8 cellular contexts compared by ENCODE assay signal in genomic region chr7:127588019-127588696, GRCh38. TPM values are rescaled to one million over a fixed set of nuclear protein-coding genes. Genes with fewer than 3 reads are reported as not detected.
DNase-seq lines count a peak whose midpoint lies in the region; ATAC-seq and TF ChIP-seq lines count a peak whose summit lies in the region.

Gene ARF5 (plus strand): TSS chr7:127588411. CDS start chr7:127588499, 88 bp downstream.

- no peaks in the 10 kb centered on the region for H3K27me3 ChIP-seq in CD8-positive, alpha-beta memory T cell (ENCODE audit: insufficient read depth, low read length, poor library complexity, severe bottlenecking)
- H3K27me3 ChIP-seq in HL-60 (ENCODE audit: insufficient read depth, poor library complexity, severe bottlenecking) (no peaks in the 10 kb centered on the region), endocrine pancreas (ENCODE audit: control insufficient read depth, insufficient read depth, low read length) (no peaks in the 10 kb centered on the region)

- peak within 1 kb of the TSS; percentile 91 to 99 (median 97) for H3K4me3 Mint-ChIP-seq in CD8-positive, alpha-beta memory T cell
- H3K4me3 Mint-ChIP-seq in activated CD8-positive, alpha-beta memory T cell treated with anti-CD3 and anti-CD28 coated beads, Interleukin-2, amount 10 ng/mL, durations not matched to agents 7 days and 5 days, result peak within 1 kb of the TSS; percentile 91

- ATAC-seq in GM19463 (IDR thresholded peaks at IDR 0.05; ENCODE audit: unreplicated experiment), result peak; percentile 72
- ATAC-seq in activated CD8-positive, alpha-beta memory T cell treated with anti-CD3 and anti-CD28 coated beads, Interleukin-2, amount 10 ng/mL, durations not matched to agents 7 days and 5 days, result peak; percentile 87

- POLR2A ChIA-PET in CD8-positive, alpha-beta memory T cell (lab: Charles Lee), result interaction anchor here (1.5 kb wide), 2 partner anchors 63 to 548 kb away, joined by 5 to 9 read pairs; no protein-coding TSS in a partner anchor

- CTCF ChIA-PET in CD8-positive, alpha-beta memory T cell (lab: Charles Lee), result no interaction called here
- CTCF ChIA-PET in activated CD8-positive, alpha-beta memory T cell treated with anti-CD3 and anti-CD28 coated beads, Interleukin-2, amount 10 ng/mL, durations not matched to agents 7 days and 5 days (lab: Charles Lee), result interaction anchor here (0.7 to 1.2 kb wide), 5 partner anchors 32 to 621 kb away, joined by 3 read pairs; no protein-coding TSS in a partner anchor

- peaks cover 0 to 50% (median 3%) of the 10 kb centered on the region in 3 donors for H3K36me3 Mint-ChIP-seq in CD8-positive, alpha-beta memory T cell
- H3K36me3 Mint-ChIP-seq in activated CD8-positive, alpha-beta memory T cell treated with anti-CD3 and anti-CD28 coated beads, Interleukin-2, amount 10 ng/mL, durations not matched to agents 7 days and 5 days, result peaks cover 17% of the 10 kb centered on the region

- H3K9me3 ChIP-seq in CD8-positive, alpha-beta memory T cell (ENCODE audit: low read length), result no peaks in the 10 kb centered on the region
- no peaks in the 10 kb centered on the region for H3K9me3 ChIP-seq in endocrine pancreas (ENCODE audit: control insufficient read depth, low read length)

- no peaks in the 10 kb centered on the region for H3K9me3 Mint-ChIP-seq in CD8-positive, alpha-beta memory T cell
- no peaks in the 10 kb centered on the region for H3K9me3 Mint-ChIP-seq in activated CD8-positive, alpha-beta memory T cell treated with anti-CD3 and anti-CD28 coated beads, Interleukin-2, amount 10 ng/mL, durations not matched to agents 7 days and 5 days (ENCODE audit: low read depth)

- H3K27me3 Mint-ChIP-seq in CD8-positive, alpha-beta memory T cell, result no peaks in the 10 kb centered on the region
- H3K27me3 Mint-ChIP-seq in activated CD8-positive, alpha-beta memory T cell treated with anti-CD3 and anti-CD28 coated beads, Interleukin-2, amount 10 ng/mL, durations not matched to agents 7 days and 5 days, result no peaks in the 10 kb centered on the region

- H3K9ac ChIP-seq in endocrine pancreas (ENCODE audit: control insufficient read depth, insufficient read depth, low read length), result peak within 1 kb of the TSS; percentile 93

- H3K27ac Mint-ChIP-seq in CD8-positive, alpha-beta memory T cell, result peak within 1 kb of the TSS; percentile 67 to 99 (median 96)
- H3K27ac Mint-ChIP-seq in activated CD8-positive, alpha-beta memory T cell treated with anti-CD3 and anti-CD28 coated beads, Interleukin-2, amount 10 ng/mL, durations not matched to agents 7 days and 5 days, result peak within 1 kb of the TSS; percentile 89

- peaks cover 13% of the 10 kb centered on the region for H3K36me3 ChIP-seq in CD8-positive, alpha-beta memory T cell (ENCODE audit: insufficient read depth, low read length)
- H3K36me3 ChIP-seq in endocrine pancreas (ENCODE audit: control insufficient read depth, insufficient read depth, low read length), result no peaks in the 10 kb centered on the region

- no peak for TF ChIP-seq CTCF in HL-60 (IDR thresholded peaks at IDR 0.05; ENCODE audit: insufficient read depth, low read length)

- H3K4me1 Mint-ChIP-seq in CD8-positive, alpha-beta memory T cell, result peaks cover 46 to 65% (median 54%) of the 10 kb centered on the region in 3 donors
- peaks cover 39% of the 10 kb centered on the region for H3K4me1 Mint-ChIP-seq in activated CD8-positive, alpha-beta memory T cell treated with anti-CD3 and anti-CD28 coated beads, Interleukin-2, amount 10 ng/mL, durations not matched to agents 7 days and 5 days

- peaks cover 43% of the 10 kb centered on the region for H3K4me1 ChIP-seq in CD8-positive, alpha-beta memory T cell (ENCODE audit: insufficient read depth, low read length)
- peaks cover 12% of the 10 kb centered on the region for H3K4me1 ChIP-seq in endocrine pancreas (ENCODE audit: control insufficient read depth, insufficient read depth, low read length)

- peak within 1 kb of the TSS; percentile 79 for H3K4me3 ChIP-seq in CD8-positive, alpha-beta memory T cell (ENCODE audit: low read length)
- H3K4me3 ChIP-seq in HL-60 (replicated peaks; ENCODE audit: insufficient read depth, low read length) (peak within 1 kb of the TSS; percentile 87), endocrine pancreas (ENCODE audit: control insufficient read depth, insufficient read depth, low read length) (peak within 1 kb of the TSS; percentile 60)

- DNase-seq in CD8-positive, alpha-beta memory T cell, result peak; percentile 81 to 91 (median 86)
- DNase-seq in HL-60 (ENCODE audit: low read depth in 1 of 2, low spot score in 1 of 2) (peak; percentile 41 to 79), NOMO-1 treated with DMSO at 0.1 percent for 48 hours (lab: John Stamatoyannopoulos, UW; ENCODE audit: unreplicated experiment) (peak; percentile 47), mesenteric fat pad (ENCODE audit: low spot score) (peak; percentile 95)
- peak; percentile 90 for DNase-seq in activated CD8-positive, alpha-beta memory T cell treated with anti-CD3 and anti-CD28 coated beads, Interleukin-2, amount 10 ng/mL, durations not matched to agents 7 days and 5 days
- peak; percentile 78 for DNase-seq in stimulated activated CD8-positive, alpha-beta memory T cell treated with anti-CD3 and anti-CD28 coated beads, Interleukin-15, amount 100 ng/mL, for 24 hours (ENCODE audit: low read depth)

- peak within 1 kb of the TSS; percentile 92 for H3K27ac ChIP-seq in CD8-positive, alpha-beta memory T cell (ENCODE audit: low read depth, low read length)
- H3K27ac ChIP-seq in HL-60 (replicated peaks), result peak within 1 kb of the TSS; percentile 55

RNA-seq across cellular contexts. Expression of gene ARF5, which starts in this region (rescaled TPM):
- 100 to 1,000 TPM; 125 to 134 TPM for total RNA-seq in CD8-positive, alpha-beta memory T cell
- polyA plus RNA-seq in CD8-positive, alpha-beta memory T cell, result 180 TPM
- total RNA-seq in activated CD8-positive, alpha-beta memory T cell treated with anti-CD3 and anti-CD28 coated beads, Interleukin-2, amount 10 ng/mL, durations not matched to agents 7 days and 5 days, result 100 to 1,000 TPM; 107 to 120 TPM
- total RNA-seq in mesenteric fat pad, result 96.2 TPM

Comparison
In these comparisons a context has a peak if more than half of its experiments do, and no peak if none do; other contexts are left out.
1. Peak in every context shown above with its lines: DNase-seq, ATAC-seq, H3K4me3 ChIP-seq and H3K27ac ChIP-seq.